In genomic region chr14:80906946-80907345, GRCh38 we compare ENCODE assay signal across 26 cellular contexts. TPM values are rescaled to one million over a fixed set of nuclear protein-coding genes. Genes with fewer than 3 reads are reported as not detected.
DNase-seq lines count a peak whose midpoint lies in the region; ATAC-seq and TF ChIP-seq lines count a peak whose summit lies in the region.
"Had no signal": no experiment of that assay in that cellular context is flagged by ENCODE, and none has a peak within 500 bp of the region (broad histone marks: within the 10 kb centered on the region; RNA-seq: fewer than 3 reads in every experiment).

No MANE protein-coding gene starts in this region.

- no peak overlapping the region for H2AFZ ChIP-seq in mesenchymal stem cell (ENCODE audit: low read depth, low read length)

- H3K9ac ChIP-seq in mesenchymal stem cell (ENCODE audit: low read length), result peak overlapping the region; percentile 19
- H3K9ac ChIP-seq: BLaER1 had no signal

- no peaks in the 10 kb centered on the region for H3K79me1 ChIP-seq in mesenchymal stem cell (replicated peaks; ENCODE audit: low read length, poor library complexity, severe bottlenecking)

- H2BK120ac ChIP-seq in mesenchymal stem cell (ENCODE audit: low read depth, low read length), result no peak overlapping the region

- no peak overlapping the region for H3K18ac ChIP-seq in mesenchymal stem cell (ENCODE audit: low read depth in 1 of 2, low read length in 2 of 2)

- no peaks in the 10 kb centered on the region for H3K4me1 ChIP-seq in mesenchymal stem cell (ENCODE audit: control insufficient read depth, insufficient read depth, low read depth, low read length)
- H3K4me1 ChIP-seq: BLaER1, esophagus muscularis mucosa, spleen had no signal

- no peak overlapping the region for H4K91ac ChIP-seq in mesenchymal stem cell (ENCODE audit: low read length)

- no peak overlapping the region for H3K23ac ChIP-seq in mesenchymal stem cell (ENCODE audit: low read length in 2 of 2)

- no peaks in the 10 kb centered on the region for H3K9me3 ChIP-seq in mesenchymal stem cell (ENCODE audit: control insufficient read depth, low read length)
- H3K9me3 ChIP-seq: BLaER1, esophagus muscularis mucosa, spleen, thoracic aorta had no signal

- no peaks in the 10 kb centered on the region for H3K36me3 ChIP-seq in mesenchymal stem cell (ENCODE audit: control insufficient read depth in 1 of 2, insufficient read depth in 2 of 2, low read depth in 1 of 2, low read length in 2 of 2)
- H3K36me3 ChIP-seq: thoracic aorta had no signal

- 94% methylated on average over 4 of the region's 4 CpGs for WGBS in mesenchymal stem cell

- H3K4ac ChIP-seq in mesenchymal stem cell (ENCODE audit: low read depth in 1 of 2, low read length in 2 of 2), result no peak overlapping the region

- TF ChIP-seq CTCF in GM10266 (IDR thresholded peaks at IDR 0.05; ENCODE audit: control insufficient read depth, insufficient read depth, low read depth, missing control alignments), result no peak

- no peak overlapping the region for H2BK15ac ChIP-seq in mesenchymal stem cell (ENCODE audit: low read depth, poor library complexity, severe bottlenecking)

- H2AK5ac ChIP-seq in mesenchymal stem cell (ENCODE audit: low read length, severe bottlenecking), result no peak overlapping the region

- DNase-seq in AG08395 (ENCODE audit: low spot score) (peak; percentile 58), GM04504 (ENCODE audit: low read depth) (peak; percentile 10), dedifferentiated amniotic fluid mesenchymal stem cell (ENCODE audit: extremely low spot score) (peak; percentile 30), mesenchymal stem cell (no peak), GM10266 (ENCODE audit: extremely low spot score) (no peak)
- DNase-seq in stimulated activated CD8-positive, alpha-beta memory T cell treated with anti-CD3 and anti-CD28 coated beads, Interleukin-4, amount 100 ng/mL, for 48 hours, result no peak
- DNase-seq in activated CD4-positive, alpha-beta T cell treated with anti-CD3 and anti-CD28 coated beads, Interleukin-2, amount 50 U/mL, for 1 hour, result no peak
- DNase-seq: activated B cell treated with CpG ODN at 0.5 μM for 24 hours; activated CD4-positive, alpha-beta T cell treated with anti-CD3 and anti-CD28 coated beads, Interleukin-2, amount 10 ng/mL, durations not matched to agents 7 days and 5 days; activated CD8-positive, alpha-beta memory T cell treated with anti-CD3 and anti-CD28 coated beads, Interleukin-2, amount 10 ng/mL, durations not matched to agents 7 days and 5 days; activated T-cell treated with anti-CD3 and anti-CD28 coated beads, Interleukin-2, amount 50 U/mL, for 4 hours; DMS153; NCI-H1048; NCI-H1694; NCI-H446 treated with DMSO at 0.1 percent for 48 hours; NCI-H82; right cardiac atrium; RPMI8226; spleen; stimulated activated CD4-positive, alpha-beta T cell treated with anti-CD3 and anti-CD28 coated beads, Interleukin-2, amount 100 ng/mL, for 24 hours had no signal

- no peak overlapping the region for H4K8ac ChIP-seq in mesenchymal stem cell (ENCODE audit: low read length)

- H3K4me2 ChIP-seq in mesenchymal stem cell (ENCODE audit: low read length, poor library complexity, severe bottlenecking), result no peak overlapping the region
- H3K4me2 ChIP-seq: BLaER1 had no signal

- no peak for ATAC-seq in HG02623 (IDR thresholded peaks at IDR 0.05; ENCODE audit: unreplicated experiment)
- ATAC-seq: activated CD8-positive, alpha-beta memory T cell treated with anti-CD3 and anti-CD28 coated beads, Interleukin-2, amount 10 ng/mL, durations not matched to agents 7 days and 5 days; activated T-cell treated with anti-CD3 and anti-CD28 coated beads, Interleukin-2, amount 50 U/mL, for 4 hours; HCT116; right cardiac atrium had no signal

- no peak overlapping the region for H2BK12ac ChIP-seq in mesenchymal stem cell (ENCODE audit: low read length in 2 of 2)

- H3K4me3 ChIP-seq in mesenchymal stem cell (ENCODE audit: insufficient read depth in 1 of 2, low read depth in 1 of 2, low read length in 2 of 2), result no peak overlapping the region
- H3K4me3 ChIP-seq: BLaER1, esophagus muscularis mucosa, spleen, thoracic aorta had no signal

- no peaks in the 10 kb centered on the region for H3K27me3 ChIP-seq in mesenchymal stem cell (ENCODE audit: control insufficient read depth in 1 of 2, insufficient read depth in 1 of 2, low read length in 2 of 2)
- H3K27me3 ChIP-seq: BLaER1, esophagus muscularis mucosa, spleen had no signal

- H2BK5ac ChIP-seq in mesenchymal stem cell (ENCODE audit: low read depth, low read length, poor library complexity, severe bottlenecking), result no peak overlapping the region

- H3K27ac ChIP-seq in mesenchymal stem cell (ENCODE audit: low read length, poor library complexity, severe bottlenecking), result no peak overlapping the region
- H3K27ac ChIP-seq: BLaER1, esophagus muscularis mucosa, spleen, thoracic aorta had no signal

- no peak overlapping the region for H3K14ac ChIP-seq in mesenchymal stem cell (ENCODE audit: low read length in 2 of 2)

RNA-seq across cellular contexts. Expression of gene CEP128, which starts 34.6 kb away (rescaled TPM):
- polyA plus RNA-seq in mesenchymal stem cell (2013, experiment 1 of 2), result 0.84 TPM
- polyA plus RNA-seq in mesenchymal stem cell (2013, experiment 2 of 2), result 0.85 TPM

RNA-seq across cellular contexts. Expression of gene TSHR, which starts 48.5 kb away (rescaled TPM):
- polyA plus RNA-seq in mesenchymal stem cell (2013, experiment 1 of 2), result not detected
- not detected for polyA plus RNA-seq in mesenchymal stem cell (2013, experiment 2 of 2)
- polyA plus RNA-seq: IgD-negative memory B cell had no signal

Comparison
In these comparisons a context has a peak if more than half of its experiments do, and no peak if none do; other contexts are left out.
1. DNase-seq: peak in AG08395 (single experiment), GM04504 (single experiment) and dedifferentiated amniotic fluid mesenchymal stem cell (single experiment); none in mesenchymal stem cell (single experiment), stimulated activated CD8-positive, alpha-beta memory T cell treated with anti-CD3 and anti-CD28 coated beads, Interleukin-4, amount 100 ng/mL, for 48 hours (single experiment), activated CD4-positive, alpha-beta T cell treated with anti-CD3 and anti-CD28 coated beads, Interleukin-2, amount 50 U/mL, for 1 hour (single experiment) and GM10266 (single experiment).